In genomic region chrX:57592159-57592893, GRCh38 we compare ENCODE assay signal across 8 cellular contexts. TPM values are rescaled to one million over a fixed set of nuclear protein-coding genes. Genes with fewer than 3 reads are reported as not detected.
DNase-seq lines count a peak whose midpoint lies in the region; ATAC-seq, FAIRE-seq and TF ChIP-seq lines count a peak whose summit lies in the region.
"Not testable (repeated sequence)": the region's sequence is repeated elsewhere in the genome, so short reads cannot be mapped to it uniquely, and the experiment has no call there.

No MANE protein-coding gene starts in this region.

- intact Hi-C loops in Right ventricle myocardium inferior (cut with DNase I): loop anchor here (10.0 kb wide), 1 partner anchor 312 kb away; no protein-coding TSS in a partner anchor
- intact Hi-C loops in testis (cut with DNase I; ENCODE audit: low total_unique reads): not testable (repeated sequence)

- POLR2A ChIA-PET in T-cell (lab: Charles Lee): not testable (repeated sequence)

- not testable (repeated sequence) for TF ChIP-seq CTCF in GM12864 (IDR thresholded peaks at IDR 0.05; ENCODE audit: low read depth, low read length, missing control alignments); nephron (IDR thresholded peaks at IDR 0.05; ENCODE audit: unreplicated experiment in 3 of 3); testis (IDR thresholded peaks at IDR 0.05)

- H3K36me3 Mint-ChIP-seq in T-cell (peaks cover 21% of the 10 kb centered on the region), nephron (ENCODE audit: low read depth) (peaks cover 18% of the 10 kb centered on the region)

- H3K9me3 Mint-ChIP-seq in T-cell, nephron: not testable (repeated sequence)

- not testable (repeated sequence) for H3K4me1 ChIP-seq in testis

- WGBS in testis, 2 donors: 0% methylated on average over 6 of the region's 84 CpGs; no CpG with 5 or more reads in 1 of the 2 donors

- peaks cover 35 to 51% (median 38%) of the 10 kb centered on the region in 3 donors for H3K4me1 Mint-ChIP-seq in T-cell
- H3K4me1 Mint-ChIP-seq in nephron: peaks cover 23% of the 10 kb centered on the region

- H3K27ac ChIP-seq in angular gyrus (ENCODE audit: low read depth, low read length) (peak overlapping the region; percentile 19), testis (peak overlapping the region; percentile 89 to 93)

- H3K27me3 Mint-ChIP-seq in T-cell; nephron (ENCODE audit: low read depth): not testable (repeated sequence)

- 0 out of 2 replicates have a peak, but pooled peaks have one; percentile 8 for TF ChIP-seq POLR2A in H54 (IDR thresholded peaks at IDR 0.05; ENCODE audit: low read depth, low read length)
- not testable (repeated sequence) for TF ChIP-seq POLR2A in testis (IDR thresholded peaks at IDR 0.05)

- not testable (repeated sequence) for FAIRE-seq in H54 (lab: Jason Lieb, UNC)

- H3K9me3 ChIP-seq in testis: not testable (repeated sequence)

- ATAC-seq in T-cell (replicated peaks in 1 of 4) (peak; percentile 76 to 81 (median 78)), Right ventricle myocardium inferior (peak; percentile 91)

- H3K27me3 ChIP-seq in testis: not testable (repeated sequence)

- H3K4me3 Mint-ChIP-seq in T-cell (peak overlapping the region; percentile 57 to 78 (median 60)), nephron (peak overlapping the region; percentile 71 to 79 (median 73))

- not testable (repeated sequence) for H3K36me3 ChIP-seq in testis (ENCODE audit: low read depth, missing control alignments)

- not testable (repeated sequence) for H3K27ac Mint-ChIP-seq in T-cell
- H3K27ac Mint-ChIP-seq in nephron: peak overlapping the region in 1 of 3 experiments; percentile 37

- DNase-seq in GM12864 (ENCODE audit: low read depth); H54 (ENCODE audit: insufficient read length, low spot score): not testable (repeated sequence)
- DNase-seq in HT1080 (ENCODE audit: low read depth) (peak; percentile 9), T-cell (peak in 16 of 34 experiments; percentile 3 to 52 (median 22)), Right ventricle myocardium inferior (ENCODE audit: missing footprints) (peak; percentile 65), testis (peak; percentile 17)

- H3K4me3 ChIP-seq in GM12864 (ENCODE audit: low read depth, low read length): peak overlapping the region; percentile 67
- H3K4me3 ChIP-seq in testis: peak overlapping the region; percentile 44 to 69

- CTCF ChIA-PET in T-cell (lab: Charles Lee): not testable (repeated sequence)

RNA-seq across cellular contexts. Expression of gene ZXDB, which starts 0.5 kb away (rescaled TPM):
- total RNA-seq in HT1080 (2014; rRNA removed; shearing (Covaris generic)): 4.4 and 5.1 TPM in 2 replicates
- 3.8 and 4.0 TPM in 2 replicates for polyA plus RNA-seq in HT1080 (2015; cell fraction: cytosol; rRNA removed)
- 5.2 and 5.3 TPM in 2 replicates for polyA plus RNA-seq in HT1080 (2015; cell fraction: nucleus; rRNA removed)
- total RNA-seq in T-cell: 10 to 100 TPM; 11.2 to 21.3 (median 13.2) TPM
- total RNA-seq in Right ventricle myocardium inferior: 5.1 TPM
- 1 to 10 TPM; 6.9 to 7.6 TPM for total RNA-seq in testis
- polyA plus RNA-seq in testis (ENCODE audit: insufficient read depth, low read depth, low replicate concordance): 3.6 TPM
